Comparison of ENCODE assay signal across 8 cellular contexts in genomic region chr10:102408081-102408727, GRCh38. TPM values are rescaled to one million over a fixed set of nuclear protein-coding genes. Genes with fewer than 3 reads are reported as not detected.
A peak's percentile ranks its signal among the peaks of the same experiment; 100 is the strongest.
DNase-seq lines count a peak whose midpoint lies in the region; ATAC-seq and TF ChIP-seq lines count a peak whose summit lies in the region.

No MANE protein-coding gene starts in this region.

- peak overlapping the region; percentile 62 for H3K4me3 Mint-ChIP-seq in GM23338
- peak overlapping the region; percentile 84 for H3K4me3 Mint-ChIP-seq in T-helper 17 cell

- H2AFZ ChIP-seq in GM23338 = no peak overlapping the region

- no peaks in the 10 kb centered on the region for H3K79me2 ChIP-seq in GM23338 (replicated peaks; ENCODE audit: insufficient read depth)

- H3K36me3 Mint-ChIP-seq in GM23338 (ENCODE audit: low read depth) = peaks cover 2% of the 10 kb centered on the region; the same call in 1 of the 3 replicates
- peaks cover 8% of the 10 kb centered on the region for H3K36me3 Mint-ChIP-seq in T-helper 17 cell (ENCODE audit: low read depth)

- TF ChIP-seq CTCF in GM23338 (conservative IDR thresholded peaks at IDR 0.05; ENCODE audit: low read depth in 2 of 2) (no peak), fibroblast of mammary gland (conservative IDR thresholded peaks at IDR 0.05; ENCODE audit: control insufficient read depth, insufficient read depth, low read depth, low read length) (no peak)

- H3K4me1 Mint-ChIP-seq in GM23338 (peaks cover 30% of the 10 kb centered on the region), T-helper 17 cell (peaks cover 38% of the 10 kb centered on the region)

- no peaks in the 10 kb centered on the region for H4K20me1 ChIP-seq in GM23338 (replicated peaks; ENCODE audit: insufficient read depth)

- DNase-seq in GM23338 (ENCODE audit: low spot score) = no peak
- no peak for DNase-seq in T-helper 17 cell
- DNase-seq in fibroblast of mammary gland (ENCODE audit: low read depth) = peak; percentile 43
- no peak for DNase-seq in DMS53 (lab: John Stamatoyannopoulos, UW)
- DNase-seq in KBM-7 = no peak

- peak overlapping the region; percentile 47 for H3K9ac ChIP-seq in rectal smooth muscle tissue (ENCODE audit: low read length)

- no peaks in the 10 kb centered on the region for H3K9me3 Mint-ChIP-seq in GM23338

- no peaks in the 10 kb centered on the region for H3K36me3 ChIP-seq in GM23338 (ENCODE audit: insufficient read depth)
- H3K36me3 ChIP-seq in rectal smooth muscle tissue (ENCODE audit: control insufficient read depth, insufficient read depth, low read length) = no peaks in the 10 kb centered on the region

- H3K27me3 Mint-ChIP-seq in GM23338 (ENCODE audit: insufficient read depth, low read depth, poor library complexity) = peaks cover 56% of the 10 kb centered on the region
- peaks cover 35% of the 10 kb centered on the region for H3K27me3 Mint-ChIP-seq in T-helper 17 cell

- no peaks in the 10 kb centered on the region for H3K9me3 ChIP-seq in T-helper 17 cell (ENCODE audit: control insufficient read depth, low read length, poor library complexity, severe bottlenecking)

- H3K4me2 ChIP-seq in GM23338 = peak overlapping the region; percentile 86

- peaks cover 53% of the 10 kb centered on the region for H3K27me3 ChIP-seq in GM23338 (ENCODE audit: insufficient read depth)
- H3K27me3 ChIP-seq in rectal smooth muscle tissue (ENCODE audit: control insufficient read depth, insufficient read depth, low read length) = peaks cover 25% of the 10 kb centered on the region

- H3K27ac Mint-ChIP-seq in GM23338 (no peak overlapping the region), T-helper 17 cell (peak overlapping the region; percentile 95)

- peaks cover 16% of the 10 kb centered on the region for H3K4me1 ChIP-seq in GM23338 (ENCODE audit: insufficient read depth)
- peaks cover 38% of the 10 kb centered on the region for H3K4me1 ChIP-seq in rectal smooth muscle tissue (ENCODE audit: control insufficient read depth, insufficient read depth, low read length)

- H3F3A ChIP-seq in GM23338 (replicated peaks; ENCODE audit: low read depth) = peaks cover 12% of the 10 kb centered on the region

- ATAC-seq in GM23338 (no peak), T-helper 17 cell (peak; percentile 9), HG03342 (IDR thresholded peaks at IDR 0.05; ENCODE audit: unreplicated experiment) (no peak), GM21390 (IDR thresholded peaks at IDR 0.05; ENCODE audit: unreplicated experiment) (no peak)

- H3K4me3 ChIP-seq in GM23338 (peak overlapping the region; percentile 75), fibroblast of mammary gland (ENCODE audit: control insufficient read depth, low read depth, low read length) (peak overlapping the region; percentile 35), rectal smooth muscle tissue (ENCODE audit: low read length) (peak overlapping the region; percentile 62)

- no peaks in the 10 kb centered on the region for H3K9me2 ChIP-seq in GM23338 (ENCODE audit: insufficient read depth)

- in situ Hi-C loops in KBM-7 (cut with MboI; ENCODE audit: low pct_unique_long_range_greater_than_20kb, low sequenced_read_pairs) = no loop called here

- H3K27ac ChIP-seq in GM23338 (ENCODE audit: low read depth) (no peak overlapping the region), rectal smooth muscle tissue (ENCODE audit: low read depth, low read length) (peak overlapping the region; percentile 96)

TF ChIP-seq in GM23338, 12 proteins besides CTCF, POLR2A, EP300 and RAD21 (continues in another document):
- TF ChIP-seq CREB1 (CRISPR knock-in tag; IDR thresholded peaks at IDR 0.05; ENCODE audit: low read depth) (no peak), STAT1 (IDR thresholded peaks at IDR 0.05; ENCODE audit: unreplicated experiment) (no peak), EZH2 (IDR thresholded peaks at IDR 0.05; ENCODE audit: low read depth, unreplicated experiment) (no peak), REST (IDR thresholded peaks at IDR 0.05; ENCODE audit: unreplicated experiment) (no peak)
- TF ChIP-seq, protein P1, sequence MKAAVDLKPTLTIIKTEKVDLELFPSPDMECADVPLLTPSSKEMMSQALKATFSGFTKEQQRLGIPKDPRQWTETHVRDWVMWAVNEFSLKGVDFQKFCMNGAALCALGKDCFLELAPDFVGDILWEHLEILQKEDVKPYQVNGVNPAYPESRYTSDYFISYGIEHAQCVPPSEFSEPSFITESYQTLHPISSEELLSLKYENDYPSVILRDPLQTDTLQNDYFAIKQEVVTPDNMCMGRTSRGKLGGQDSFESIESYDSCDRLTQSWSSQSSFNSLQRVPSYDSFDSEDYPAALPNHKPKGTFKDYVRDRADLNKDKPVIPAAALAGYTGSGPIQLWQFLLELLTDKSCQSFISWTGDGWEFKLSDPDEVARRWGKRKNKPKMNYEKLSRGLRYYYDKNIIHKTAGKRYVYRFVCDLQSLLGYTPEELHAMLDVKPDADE (IDR thresholded peaks at IDR 0.05) = no peak

RNA-seq across cellular contexts. Expression of gene PSD, which starts 10.4 kb away (rescaled TPM):
- total RNA-seq in GM23338 (2014; rRNA removed; shearing (Covaris generic)) = 4.0 and 6.8 TPM in 2 replicates
- polyA plus RNA-seq in GM23338 (2016; fragmentation: Nextera tagmentation; extraction: Ambion mirVana) = 1.9 and 2.7 TPM in 2 replicates
- 1 to 10 TPM; 2.9 to 5.1 TPM for total RNA-seq in T-helper 17 cell

RNA-seq across cellular contexts. Expression of gene FBXL15, which starts 12.4 kb away (rescaled TPM):
- 29.7 and 36.1 TPM in 2 replicates for total RNA-seq in GM23338 (2014; rRNA removed; shearing (Covaris generic))
- polyA plus RNA-seq in GM23338 (2016; fragmentation: Nextera tagmentation; extraction: Ambion mirVana) = 18.4 and 18.5 TPM in 2 replicates
- total RNA-seq in T-helper 17 cell = 10 to 100 TPM in 1 of 2 donors, 1 to 10 TPM in 1; 9.9 to 14.2 TPM

RNA-seq across cellular contexts. Expression of gene NFKB2, which starts 12.7 kb away (rescaled TPM):
- total RNA-seq in GM23338 (2014; rRNA removed; shearing (Covaris generic)) = 19.0 and 29.4 TPM in 2 replicates
- 6.8 and 8.1 TPM in 2 replicates for polyA plus RNA-seq in GM23338 (2016; fragmentation: Nextera tagmentation; extraction: Ambion mirVana)
- total RNA-seq in T-helper 17 cell = 100 to 1,000 TPM; 364 to 390 TPM

RNA-seq across cellular contexts. Expression of gene CUEDC2, which starts 24.2 kb away (rescaled TPM):
- 37.0 and 39.2 TPM in 2 replicates for total RNA-seq in GM23338 (2014; rRNA removed; shearing (Covaris generic))
- 37.3 and 47.3 TPM in 2 replicates for polyA plus RNA-seq in GM23338 (2016; fragmentation: Nextera tagmentation; extraction: Ambion mirVana)
- 10 to 100 TPM; 27.4 to 30.7 TPM for total RNA-seq in T-helper 17 cell

RNA-seq across cellular contexts. Expression of gene C10orf95, which starts 43.1 kb away (rescaled TPM):
- total RNA-seq in GM23338 (2014; rRNA removed; shearing (Covaris generic)) = 0.69 TPM in 1 of 2 replicates, not detected in the other
- 1.1 and 1.5 TPM in 2 replicates for polyA plus RNA-seq in GM23338 (2016; fragmentation: Nextera tagmentation; extraction: Ambion mirVana)
- under 1 TPM in 1 of 2 donors, not detected in 1; 0.50 TPM for total RNA-seq in T-helper 17 cell

Comparison
In these comparisons a context has a peak if more than half of its experiments do, and no peak if none do; other contexts are left out.
1. RNA of gene NFKB2, which starts 12.7 kb away (total RNA-seq): 364 to 390 TPM in T-helper 17 cell; 19.0 to 29.4 TPM in GM23338; every median in the first group is over 10 times any median in the second.
2. Peak in every context shown above with its lines, with median percentiles within 50 percentile points of each other: H3K4me3 ChIP-seq.